ENCODE assay signal across 16 cellular contexts in genomic region chr14:35299708-35300107, GRCh38.
DNase-seq lines count a peak whose midpoint lies in the region; ATAC-seq and TF ChIP-seq lines count a peak whose summit lies in the region.
"Had no signal": no experiment of that assay in that cellular context is flagged by ENCODE, and none has a peak within 500 bp of the region (broad histone marks: within the 10 kb centered on the region; RNA-seq: fewer than 3 reads in every experiment).

No MANE protein-coding gene starts in this region.

- H4K20me1 ChIP-seq in Loucy (ENCODE audit: insufficient read depth, low read length, poor library complexity, severe bottlenecking) = peaks cover 85% of the 10 kb centered on the region

- peak overlapping the region; percentile 37 for H3K27ac Mint-ChIP-seq in T-helper 2 cell treated with Interferon-gamma antibody and Interleukin-4, amounts not matched to agents 5 μg/mL and 100 μg/mL, for 36 hours
- peak overlapping the region; percentile 85 for H3K27ac Mint-ChIP-seq in activated naive CD8-positive, alpha-beta T cell treated with anti-CD3 and anti-CD28 coated beads, Interleukin-2, amount 50 U/mL, for 24 hours

- H3K9me3 Mint-ChIP-seq in T-helper 2 cell treated with Interferon-gamma antibody and Interleukin-4, amounts not matched to agents 5 μg/mL and 100 μg/mL, for 36 hours = no peaks in the 10 kb centered on the region
- no peaks in the 10 kb centered on the region for H3K9me3 Mint-ChIP-seq in activated naive CD8-positive, alpha-beta T cell treated with anti-CD3 and anti-CD28 coated beads, Interleukin-2, amount 50 U/mL, for 24 hours

- DNase-seq in T-helper 2 cell treated with Interferon-gamma antibody and Interleukin-4, amounts not matched to agents 5 μg/mL and 100 μg/mL, for 36 hours (ENCODE audit: low spot score) = no peak
- DNase-seq in T-helper 2 cell = no peak
- no peak for DNase-seq in activated naive CD8-positive, alpha-beta T cell treated with anti-CD3 and anti-CD28 coated beads, Interleukin-2, amount 50 U/mL, for 24 hours
- DNase-seq in NCI-H446 treated with DMSO at 0.1 percent for 48 hours (lab: John Stamatoyannopoulos, UW) = no peak
- no peak for DNase-seq in NCI-H510A treated with DMSO at 0.1 percent for 48 hours (lab: John Stamatoyannopoulos, UW)
- no peak for DNase-seq in D341Med (ENCODE audit: low spot score)
- DNase-seq: 8988T, foreskin melanocyte, mesenchymal stem cell, RPMI8226, spleen, T1000, testis had no signal

- H3K4me3 ChIP-seq in Loucy (ENCODE audit: low read length, poor library complexity, severe bottlenecking) (peak overlapping the region; percentile 47), neutrophil (ENCODE audit: low read depth in 1 of 2, low read length in 1 of 2) (no peak overlapping the region)
- H3K4me3 ChIP-seq: ascending aorta, spleen, testis had no signal

- H3K4me1 Mint-ChIP-seq in T-helper 2 cell treated with Interferon-gamma antibody and Interleukin-4, amounts not matched to agents 5 μg/mL and 100 μg/mL, for 36 hours (ENCODE audit: low read depth) = peaks cover 58% of the 10 kb centered on the region
- H3K4me1 Mint-ChIP-seq in activated naive CD8-positive, alpha-beta T cell treated with anti-CD3 and anti-CD28 coated beads, Interleukin-2, amount 50 U/mL, for 24 hours = peaks cover 85% of the 10 kb centered on the region

- no peak for TF ChIP-seq CTCF in Loucy (conservative IDR thresholded peaks at IDR 0.05; ENCODE audit: low read length)
- no peak for TF ChIP-seq CTCF in neutrophil (IDR thresholded peaks at IDR 0.05)

- H3K36me3 Mint-ChIP-seq in T-helper 2 cell treated with Interferon-gamma antibody and Interleukin-4, amounts not matched to agents 5 μg/mL and 100 μg/mL, for 36 hours (ENCODE audit: low read depth) = peaks cover 38% of the 10 kb centered on the region
- H3K36me3 Mint-ChIP-seq in activated naive CD8-positive, alpha-beta T cell treated with anti-CD3 and anti-CD28 coated beads, Interleukin-2, amount 50 U/mL, for 24 hours (ENCODE audit: low read depth) = peaks cover 52% of the 10 kb centered on the region

- H2AFZ ChIP-seq in Loucy (ENCODE audit: low read length) = no peak overlapping the region

- ATAC-seq in activated naive CD8-positive, alpha-beta T cell treated with anti-CD3 and anti-CD28 coated beads, Interleukin-2, amount 50 U/mL, for 24 hours = peak; percentile 57

- no peaks in the 10 kb centered on the region for H3K9me3 ChIP-seq in Loucy (ENCODE audit: insufficient read depth, low read depth, low read length)
- H3K9me3 ChIP-seq in neutrophil = no peaks in the 10 kb centered on the region
- H3K9me3 ChIP-seq: ascending aorta, spleen, testis had no signal

- peaks cover 55% of the 10 kb centered on the region for H3K4me1 ChIP-seq in Loucy (ENCODE audit: insufficient read depth, low read length, poor library complexity, severe bottlenecking)
- peaks cover 64 to 67% of the 10 kb centered on the region in 2 experiments for H3K4me1 ChIP-seq in neutrophil (ENCODE audit: control insufficient read depth in 1 of 2, insufficient read depth in 1 of 2, low read depth in 1 of 2, low read length in 1 of 2)

- H3K79me2 ChIP-seq in Loucy (ENCODE audit: insufficient read depth, low read length) = peaks cover 100% of the 10 kb centered on the region

- H3K27me3 ChIP-seq in Loucy (ENCODE audit: insufficient read depth, low read length, poor library complexity, severe bottlenecking) (no peaks in the 10 kb centered on the region), neutrophil (no peaks in the 10 kb centered on the region)
- H3K27me3 ChIP-seq: ascending aorta, spleen, testis had no signal

- H3F3A ChIP-seq in Loucy (ENCODE audit: low read depth) = no peaks in the 10 kb centered on the region; the same call in 1 of the 2 replicates

- H3K4me2 ChIP-seq in Loucy (ENCODE audit: low read depth, low read length, poor library complexity, severe bottlenecking) = peak overlapping the region; percentile 63

- H3K36me3 ChIP-seq in Loucy (ENCODE audit: insufficient read depth, low read length) = peaks cover 13% of the 10 kb centered on the region; the same call in 1 of the 2 replicates
- no peaks in the 10 kb centered on the region for H3K36me3 ChIP-seq in neutrophil
- H3K36me3 ChIP-seq: ascending aorta had no signal

- H3K27ac ChIP-seq in neutrophil = peak overlapping the region; percentile 9
- H3K27ac ChIP-seq: ascending aorta, testis had no signal

- no peaks in the 10 kb centered on the region for H3K27me3 Mint-ChIP-seq in T-helper 2 cell treated with Interferon-gamma antibody and Interleukin-4, amounts not matched to agents 5 μg/mL and 100 μg/mL, for 36 hours (ENCODE audit: low read depth)
- no peaks in the 10 kb centered on the region for H3K27me3 Mint-ChIP-seq in activated naive CD8-positive, alpha-beta T cell treated with anti-CD3 and anti-CD28 coated beads, Interleukin-2, amount 50 U/mL, for 24 hours

- H3K9ac ChIP-seq in Loucy (ENCODE audit: low read depth, low read length, poor library complexity, severe bottlenecking) = peak overlapping the region; percentile 40

- H3K9me2 ChIP-seq in Loucy (replicated peaks; ENCODE audit: low read depth, low read length) = no peaks in the 10 kb centered on the region

- H3K4me3 Mint-ChIP-seq in T-helper 2 cell treated with Interferon-gamma antibody and Interleukin-4, amounts not matched to agents 5 μg/mL and 100 μg/mL, for 36 hours = peak overlapping the region; percentile 2
- H3K4me3 Mint-ChIP-seq in activated naive CD8-positive, alpha-beta T cell treated with anti-CD3 and anti-CD28 coated beads, Interleukin-2, amount 50 U/mL, for 24 hours = peak overlapping the region; percentile 27
